8 cellular contexts compared by ENCODE assay signal in the genomic region with DNA sequence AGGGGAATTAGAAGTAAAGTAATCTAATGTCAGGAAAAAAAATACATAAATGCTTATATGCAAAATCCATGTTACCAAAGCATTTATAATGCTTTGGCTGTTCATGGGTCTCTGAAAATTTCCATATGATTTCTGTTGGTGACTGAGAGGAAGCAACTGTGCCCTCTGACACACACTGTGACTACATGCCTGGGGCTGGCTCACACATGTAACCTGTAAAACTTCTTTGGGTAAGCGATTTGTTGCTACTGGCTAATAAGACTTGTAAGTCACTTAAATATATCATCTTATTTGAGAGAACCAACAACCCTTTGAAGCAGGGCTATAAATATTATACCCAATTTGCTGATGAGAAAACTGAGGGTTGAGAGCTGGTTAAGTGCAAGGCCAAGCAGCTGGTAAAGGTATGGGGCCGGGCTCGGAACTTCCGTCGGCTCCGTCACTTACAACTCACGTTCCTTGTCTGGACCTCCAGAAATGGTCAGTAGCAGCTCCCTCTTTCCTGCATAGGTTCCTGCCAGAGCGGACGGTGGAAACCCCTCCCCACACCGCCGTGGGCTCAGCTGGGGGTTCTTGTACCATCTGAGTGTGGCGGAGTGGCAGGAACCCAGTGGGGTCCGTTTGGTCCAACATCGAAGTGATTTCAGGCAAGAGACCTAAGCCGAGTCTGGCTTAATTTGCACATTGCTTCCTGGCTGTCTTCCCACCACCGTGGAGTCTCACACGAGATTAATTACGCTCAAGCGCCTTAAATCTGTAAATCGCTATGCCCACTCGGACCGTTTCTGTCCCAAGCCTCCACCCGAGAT. TPM values are rescaled to one million over a fixed set of nuclear protein-coding genes. Genes with fewer than 3 reads are reported as not detected.
A peak's percentile ranks its signal among the peaks of the same experiment; 100 is the strongest.
DNase-seq lines count a peak whose midpoint lies in the region; ATAC-seq, FAIRE-seq and TF ChIP-seq lines count a peak whose summit lies in the region.

No MANE protein-coding gene starts in this region.

- H3K4me3 ChIP-seq in HUES64 (ENCODE audit: low read length) (peak overlapping the region; percentile 92), astrocyte (ENCODE audit: insufficient read depth, low read depth, low read length) (peak overlapping the region; percentile 76), left lung (peak overlapping the region; percentile 91 to 92), thymus (ENCODE audit: low read length) (peak overlapping the region; percentile 77)

- H3K4me3 Mint-ChIP-seq in astrocyte (ENCODE audit: unreplicated experiment), result peak overlapping the region; percentile 96

- peak overlapping the region; percentile 91 for H2AFZ ChIP-seq in astrocyte (ENCODE audit: low read depth, low read length)

- peak overlapping the region; percentile 80 for H3K27ac Mint-ChIP-seq in astrocyte (ENCODE audit: unreplicated experiment)

- H3K27me3 ChIP-seq in HUES64 (ENCODE audit: insufficient read depth, low read length) (no peaks in the 10 kb centered on the region), astrocyte (ENCODE audit: insufficient read depth, low read length) (no peaks in the 10 kb centered on the region), left lung (no peaks in the 10 kb centered on the region), thymus (ENCODE audit: control insufficient read depth, insufficient read depth) (no peaks in the 10 kb centered on the region)

- H3K4me1 ChIP-seq in HUES64 (ENCODE audit: insufficient read depth, low read length), result peaks cover 12% of the 10 kb centered on the region
- H3K4me1 ChIP-seq in astrocyte (ENCODE audit: insufficient read depth, low read length), result peaks cover 9% of the 10 kb centered on the region
- H3K4me1 ChIP-seq in left lung, result peaks cover 0 to 41% of the 10 kb centered on the region in 2 donors
- peaks cover 14% of the 10 kb centered on the region for H3K4me1 ChIP-seq in thymus (ENCODE audit: control insufficient read depth, insufficient read depth, low read length)

- H3K9ac ChIP-seq in HUES64 (ENCODE audit: low read depth, low read length) (peak overlapping the region; percentile 84), astrocyte (ENCODE audit: low read length) (peak overlapping the region; percentile 81)

- WGBS in HUES64, result 3% methylated on average over 22 of the region's 23 CpGs
- 26% methylated on average over 23 of the region's 23 CpGs for WGBS in thymus

- H3K36me3 ChIP-seq in HUES64 (ENCODE audit: insufficient read depth, low read length) (peaks cover 33% of the 10 kb centered on the region), astrocyte (ENCODE audit: insufficient read depth, low read length) (peaks cover 12% of the 10 kb centered on the region), left lung (peaks cover 0 to 28% of the 10 kb centered on the region in 2 donors), thymus (ENCODE audit: control insufficient read depth, insufficient read depth) (peaks cover 11% of the 10 kb centered on the region)

- TF ChIP-seq CTCF in astrocyte (IDR thresholded peaks at IDR 0.05; ENCODE audit: insufficient read depth, low read depth, low read length), result no peak
- no peak for TF ChIP-seq CTCF in left lung (IDR thresholded peaks at IDR 0.05)

- H3K9me3 ChIP-seq in HUES64 (ENCODE audit: insufficient read depth, low read depth, low read length), result no peaks in the 10 kb centered on the region
- H3K9me3 ChIP-seq in astrocyte (ENCODE audit: insufficient read depth, low read depth, low read length), result no peaks in the 10 kb centered on the region
- H3K9me3 ChIP-seq in left lung, result no peaks in the 10 kb centered on the region
- H3K9me3 ChIP-seq in thymus (ENCODE audit: control insufficient read depth), result no peaks in the 10 kb centered on the region

- H3K27ac ChIP-seq in HUES64 (ENCODE audit: low read depth, low read length) (peak overlapping the region; percentile 63; the same call in 1 of the 2 replicates), astrocyte (ENCODE audit: low read depth, low read length) (peak overlapping the region; percentile 31), left lung (peak overlapping the region; percentile 60 to 63), thymus (ENCODE audit: low read depth) (peak overlapping the region; percentile 82)

- intact Hi-C loops in left lung (cut with DNase I), result no loop called here

- H3K9me3 Mint-ChIP-seq in astrocyte (ENCODE audit: unreplicated experiment), result no peaks in the 10 kb centered on the region

- peaks cover 8% of the 10 kb centered on the region for H3K4me1 Mint-ChIP-seq in astrocyte (ENCODE audit: low read depth, unreplicated experiment)

- H4K20me1 ChIP-seq in astrocyte (ENCODE audit: insufficient read depth, low read length), result no peaks in the 10 kb centered on the region

- no peak for FAIRE-seq in astrocyte (lab: Jason Lieb, UNC)

- peaks cover 3% of the 10 kb centered on the region for H3K36me3 Mint-ChIP-seq in astrocyte (ENCODE audit: low read depth, unreplicated experiment)

- DNase-seq in ELR (ENCODE audit: low read depth) (peak; percentile 53), astrocyte (ENCODE audit: low read depth) (peak; percentile 25), left lung (no peak), NCI-H146 treated with DMSO at 0.1 percent for 48 hours (lab: John Stamatoyannopoulos, UW; ENCODE audit: unreplicated experiment) (no peak)

- peaks cover 28% of the 10 kb centered on the region for H3K79me2 ChIP-seq in astrocyte (ENCODE audit: insufficient read depth, low read length)

- ATAC-seq in left lung (no peak), HG03571 (IDR thresholded peaks at IDR 0.05; ENCODE audit: unreplicated experiment) (no peak), HG03442 (IDR thresholded peaks at IDR 0.05; ENCODE audit: unreplicated experiment) (no peak)

- H3K27me3 Mint-ChIP-seq in astrocyte (ENCODE audit: low read depth, unreplicated experiment), result no peaks in the 10 kb centered on the region

- H3K4me2 ChIP-seq in astrocyte (ENCODE audit: low read length), result peak overlapping the region; percentile 94

RNA-seq across cellular contexts. Expression of a gene that starts 0.7 kb away (rescaled TPM):
- 41.1 TPM for polyA plus RNA-seq in HUES64 (2013, experiment 1 of 2)
- 41.0 TPM for polyA plus RNA-seq in HUES64 (2013, experiment 2 of 2)
- total RNA-seq in astrocyte (47.4 and 58.2 TPM in 2 replicates), left lung (10 to 100 TPM; 37.6 to 38.5 TPM)
- 13.1 TPM for polyA plus RNA-seq in thymus

RNA-seq across cellular contexts. Expression of a gene that starts 3.1 kb away (rescaled TPM):
- polyA plus RNA-seq in HUES64 (2013, experiment 1 of 2), result 15.1 TPM
- polyA plus RNA-seq in HUES64 (2013, experiment 2 of 2), result 18.3 TPM
- total RNA-seq in astrocyte (23.1 and 23.3 TPM in 2 replicates), left lung (10 to 100 TPM; 18.9 to 20.8 TPM)
- polyA plus RNA-seq in thymus, result 16.1 TPM

RNA-seq across cellular contexts. Expression of a gene that starts 21.8 kb away (rescaled TPM):
- polyA plus RNA-seq in HUES64 (2013, experiment 1 of 2), result not detected
- 0.51 TPM for polyA plus RNA-seq in HUES64 (2013, experiment 2 of 2)
- total RNA-seq in astrocyte (0.23 and 0.29 TPM in 2 replicates), left lung (under 1 TPM; 0.37 to 0.44 TPM)
- 0.71 TPM for polyA plus RNA-seq in thymus

RNA-seq across cellular contexts. Expression of a gene that starts 41.4 kb away (rescaled TPM):
- polyA plus RNA-seq in HUES64 (2013, experiment 1 of 2), result 22.6 TPM
- polyA plus RNA-seq in HUES64 (2013, experiment 2 of 2), result 21.6 TPM
- total RNA-seq in astrocyte (9.0 and 10.2 TPM in 2 replicates), left lung (10 to 100 TPM; 13.5 to 17.6 TPM)
- polyA plus RNA-seq in thymus, result 17.2 TPM

Comparison
In these comparisons a context has a peak if more than half of its experiments do, and no peak if none do; other contexts are left out.
1. DNase-seq: peak in ELR (single experiment) and astrocyte (single experiment); none in left lung (0 of 2) and NCI-H146 treated with DMSO at 0.1 percent for 48 hours (single experiment).
2. H3K27ac ChIP-seq: peak in every context shown above with its lines; median percentile 82 in thymus; 63 in HUES64; 62 in left lung; 31 in astrocyte.
3. Peak in every context shown above with its lines, with median percentiles within 50 percentile points of each other: H3K4me3 ChIP-seq.